In the genomic region with DNA sequence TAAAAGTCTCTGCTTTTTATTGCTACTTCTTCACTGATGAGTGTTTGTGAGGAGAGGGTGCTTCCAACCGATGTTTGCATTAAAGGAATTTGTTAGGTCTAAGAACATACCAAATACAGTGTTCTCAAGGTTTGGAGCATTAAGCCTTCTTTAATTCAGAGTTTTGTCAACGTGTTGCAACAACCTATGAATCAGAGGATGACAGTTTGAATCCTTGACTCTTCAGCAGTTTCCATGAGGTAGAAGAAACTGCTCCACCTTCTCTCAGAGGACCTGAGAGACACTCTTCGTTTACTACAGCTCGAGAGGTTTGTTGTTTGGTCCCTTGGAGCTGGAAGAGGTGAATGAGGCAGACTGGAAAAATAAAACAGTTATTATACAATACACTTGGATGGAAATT, we compare ENCODE assay signal across 20 cellular contexts. TPM values are rescaled to one million over a fixed set of nuclear protein-coding genes. Genes with fewer than 3 reads are reported as not detected.
"Had no signal": no experiment of that assay in that cellular context is flagged by ENCODE, and none has a peak within 500 bp of the region (broad histone marks: within the 10 kb centered on the region; RNA-seq: fewer than 3 reads in every experiment).

No MANE protein-coding gene starts in this region.

- H3K4me1 ChIP-seq: body of pancreas, parathyroid adenoma had no signal

- H3K36me3 ChIP-seq: neutrophil had no signal

- H3K9me3 ChIP-seq: body of pancreas, neutrophil had no signal

- H2AFZ ChIP-seq: parathyroid adenoma had no signal

- H3K27me3 Mint-ChIP-seq: activated CD4-positive, alpha-beta T cell treated with anti-CD3 and anti-CD28 coated beads, Interleukin-2, amount 10 ng/mL, durations not matched to agents 24 days and 14 days; central memory CD8-positive, alpha-beta T cell had no signal

- H3K4me1 Mint-ChIP-seq: activated CD4-positive, alpha-beta T cell treated with anti-CD3 and anti-CD28 coated beads, Interleukin-2, amount 10 ng/mL, durations not matched to agents 24 days and 14 days; central memory CD8-positive, alpha-beta T cell; naive B cell; stimulated activated effector memory CD8-positive, alpha-beta T cell treated with anti-CD3 and anti-CD28 coated beads, Interleukin-12 subunit alpha, Interleukin-12 subunit beta, amount 100 ng/mL, for 72 hours had no signal

- ATAC-seq: activated CD8-positive, alpha-beta T cell treated with anti-CD3 and anti-CD28 coated beads, Interleukin-2, amount 10 ng/mL, durations not matched to agents 7 days and 5 days; activated naive CD4-positive, alpha-beta T cell treated with anti-CD3 and anti-CD28 coated beads, Interleukin-2, amount 50 U/mL, for 72 hours; activated T-cell treated with anti-CD3 and anti-CD28 coated beads, Interleukin-2, amount 50 U/mL, for 72 hours; body of pancreas had no signal

- H3K9me3 Mint-ChIP-seq: activated CD4-positive, alpha-beta T cell treated with anti-CD3 and anti-CD28 coated beads, Interleukin-2, amount 10 ng/mL, durations not matched to agents 24 days and 14 days; activated T-cell treated with anti-CD3 and anti-CD28 coated beads, Interleukin-2, amount 50 U/mL, for 72 hours; T-helper 2 cell treated with Interferon-gamma antibody and Interleukin-4, amounts not matched to agents 5 μg/mL and 100 μg/mL, for 36 hours had no signal

- H3K79me2 ChIP-seq: parathyroid adenoma had no signal

- H3K27me3 ChIP-seq: body of pancreas, neutrophil had no signal

- H3K27ac ChIP-seq: body of pancreas, coronary artery, epithelial cell of prostate, neutrophil, parathyroid adenoma had no signal

- H3K9ac ChIP-seq: parathyroid adenoma had no signal

- H3K27ac Mint-ChIP-seq: activated CD4-positive, alpha-beta T cell treated with anti-CD3 and anti-CD28 coated beads, Interleukin-2, amount 10 ng/mL, durations not matched to agents 24 days and 14 days; activated CD8-positive, alpha-beta T cell treated with anti-CD3 and anti-CD28 coated beads, Interleukin-2, amount 10 ng/mL, durations not matched to agents 7 days and 5 days; activated naive CD4-positive, alpha-beta T cell treated with anti-CD3 and anti-CD28 coated beads, Interleukin-2, amount 50 U/mL, for 72 hours; activated T-cell treated with anti-CD3 and anti-CD28 coated beads, Interleukin-2, amount 50 U/mL, for 72 hours; naive B cell; stimulated activated effector memory CD8-positive, alpha-beta T cell treated with anti-CD3 and anti-CD28 coated beads, Interleukin-12 subunit alpha, Interleukin-12 subunit beta, amount 100 ng/mL, for 72 hours; T-helper 2 cell treated with Interferon-gamma antibody and Interleukin-4, amounts not matched to agents 5 μg/mL and 100 μg/mL, for 36 hours had no signal

- DNase-seq: activated CD4-positive, alpha-beta T cell treated with anti-CD3 and anti-CD28 coated beads, Interleukin-2, amount 10 ng/mL, durations not matched to agents 24 days and 14 days; activated CD4-positive, CD25-positive, alpha-beta regulatory T cell; activated CD8-positive, alpha-beta memory T cell treated with anti-CD3 and anti-CD28 coated beads, Interleukin-2, amount 50 U/mL, for 4 hours; activated CD8-positive, alpha-beta T cell treated with anti-CD3 and anti-CD28 coated beads, Interleukin-2, amount 10 ng/mL, durations not matched to agents 7 days and 5 days; activated gamma-delta T cell; activated T-cell treated with anti-CD3 and anti-CD28 coated beads, Interleukin-2, amount 50 U/mL, for 72 hours; amygdala; body of pancreas; effector CD8-positive, alpha-beta T cell; islet precursor cell; naive B cell had no signal

- H3K4me3 Mint-ChIP-seq: activated CD4-positive, alpha-beta T cell treated with anti-CD3 and anti-CD28 coated beads, Interleukin-2, amount 10 ng/mL, durations not matched to agents 24 days and 14 days; activated CD8-positive, alpha-beta T cell treated with anti-CD3 and anti-CD28 coated beads, Interleukin-2, amount 10 ng/mL, durations not matched to agents 7 days and 5 days; activated T-cell treated with anti-CD3 and anti-CD28 coated beads, Interleukin-2, amount 50 U/mL, for 72 hours; central memory CD8-positive, alpha-beta T cell; naive B cell; stimulated activated effector memory CD8-positive, alpha-beta T cell treated with anti-CD3 and anti-CD28 coated beads, Interleukin-12 subunit alpha, Interleukin-12 subunit beta, amount 100 ng/mL, for 72 hours; T-helper 2 cell treated with Interferon-gamma antibody and Interleukin-4, amounts not matched to agents 5 μg/mL and 100 μg/mL, for 36 hours had no signal

- H3K4me3 ChIP-seq: body of pancreas, coronary artery, lung had no signal

- H3K36me3 Mint-ChIP-seq: activated naive CD4-positive, alpha-beta T cell treated with anti-CD3 and anti-CD28 coated beads, Interleukin-2, amount 50 U/mL, for 72 hours; naive B cell; stimulated activated effector memory CD8-positive, alpha-beta T cell treated with anti-CD3 and anti-CD28 coated beads, Interleukin-12 subunit alpha, Interleukin-12 subunit beta, amount 100 ng/mL, for 72 hours had no signal

RNA-seq across cellular contexts. Expression of a gene that starts 55.7 kb away (rescaled TPM):
- total RNA-seq: activated CD4-positive, alpha-beta T cell treated with anti-CD3 and anti-CD28 coated beads, Interleukin-2, amount 10 ng/mL, durations not matched to agents 24 days and 14 days had no signal
